5 cellular contexts compared by ENCODE assay signal in genomic region chr11:101326141-101326540, GRCh38.
"Had no signal": no experiment of that assay in that cellular context is flagged by ENCODE, and none has a peak within 500 bp of the region (broad histone marks: within the 10 kb centered on the region; RNA-seq: fewer than 3 reads in every experiment).

No MANE protein-coding gene starts in this region.

- DNase-seq: H9, HCEC 1CT had no signal

- H3K4me2 ChIP-seq: GM23338 had no signal

- H3K36me3 Mint-ChIP-seq: IgD-negative memory B cell had no signal

- H3K9me3 Mint-ChIP-seq: GM23338, H9 had no signal

- H3K4me1 Mint-ChIP-seq: H9, IgD-negative memory B cell had no signal

- H3K27ac ChIP-seq: HL-60 had no signal

- H3K4me3 Mint-ChIP-seq: GM23338, H9, IgD-negative memory B cell had no signal

- H3K27ac Mint-ChIP-seq: GM23338, H9, IgD-negative memory B cell had no signal

- H2AFZ ChIP-seq: GM23338 had no signal

- H3K4me3 ChIP-seq: GM23338 had no signal
